In the genomic region with DNA sequence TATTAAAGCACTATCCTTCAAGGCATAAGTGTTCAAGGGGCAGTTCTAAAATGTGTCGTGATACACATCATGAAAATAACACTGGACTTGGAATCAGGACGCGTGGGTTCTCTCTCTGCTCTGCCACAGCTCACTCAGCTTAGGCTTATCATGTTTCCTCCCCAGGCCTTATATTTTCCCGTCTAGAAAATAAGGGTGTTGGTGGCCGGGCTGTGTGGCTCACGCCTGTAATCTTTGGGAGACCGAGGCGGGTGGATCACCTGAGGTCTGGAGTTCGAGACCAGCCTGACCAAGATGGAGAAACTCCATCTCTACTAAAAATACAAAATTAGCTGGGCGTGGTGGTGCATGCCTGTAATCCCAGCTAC, we compare ENCODE assay signal across 17 cellular contexts.
"Had no signal": no experiment of that assay in that cellular context is flagged by ENCODE, and none has a peak within 500 bp of the region (broad histone marks: within the 10 kb centered on the region; RNA-seq: fewer than 3 reads in every experiment).

No MANE protein-coding gene starts in this region.

- ATAC-seq: activated CD4-positive, alpha-beta T cell treated with anti-CD3 and anti-CD28 coated beads for 36 hours; activated CD4-positive, CD25-positive, alpha-beta regulatory T cell treated with anti-CD3 and anti-CD28 coated beads, Interleukin-2, amount 50 U/mL, for 24 hours; activated CD8-positive, alpha-beta T cell treated with anti-CD3 and anti-CD28 coated beads, Interleukin-2, amount 10 ng/mL, durations not matched to agents 7 days and 5 days; activated naive CD8-positive, alpha-beta T cell treated with anti-CD3 and anti-CD28 coated beads, Interleukin-2, amount 50 U/mL, for 24 hours had no signal

- H3K36me3 Mint-ChIP-seq: activated naive CD4-positive, alpha-beta T cell treated with anti-CD3 and anti-CD28 coated beads, Interleukin-2, amount 10 ng/mL, durations not matched to agents 7 days and 5 days; activated naive CD8-positive, alpha-beta T cell; brain had no signal

- H3K27ac ChIP-seq: SK-N-MC had no signal

- H3K9me3 Mint-ChIP-seq: activated CD4-positive, alpha-beta T cell treated with anti-CD3 and anti-CD28 coated beads, Interleukin-2, amount 10 ng/mL, durations not matched to agents 7 days and 5 days; activated naive CD4-positive, alpha-beta T cell treated with anti-CD3 and anti-CD28 coated beads, Interleukin-2, amount 10 ng/mL, durations not matched to agents 7 days and 5 days; activated naive CD8-positive, alpha-beta T cell treated with anti-CD3 and anti-CD28 coated beads, Interleukin-2, amount 50 U/mL, for 24 hours had no signal

- DNase-seq: activated CD4-positive, alpha-beta T cell treated with anti-CD3 and anti-CD28 coated beads for 36 hours; activated CD4-positive, alpha-beta T cell treated with anti-CD3 and anti-CD28 coated beads, Interleukin-2, amount 10 ng/mL, durations not matched to agents 7 days and 5 days; activated CD4-positive, alpha-beta T cell treated with anti-CD3 and anti-CD28 coated beads, Interleukin-2, amount 50 U/mL, for 48 hours; activated CD8-positive, alpha-beta memory T cell treated with anti-CD3 and anti-CD28 coated beads, Interleukin-2, amount 50 U/mL, for 48 hours; activated CD8-positive, alpha-beta T cell treated with anti-CD3 and anti-CD28 coated beads, Interleukin-2, amount 10 ng/mL, durations not matched to agents 7 days and 5 days; activated effector memory CD4-positive, alpha-beta T cell treated with Interleukin-2 at 50 U/mL for 16 hours; activated naive CD4-positive, alpha-beta T cell treated with anti-CD3 and anti-CD28 coated beads, Interleukin-2, amount 10 ng/mL, durations not matched to agents 7 days and 5 days; activated naive CD8-positive, alpha-beta T cell treated with anti-CD3 and anti-CD28 coated beads, Interleukin-2, amount 50 U/mL, for 24 hours; activated T-cell treated with anti-CD3 and anti-CD28 coated beads, Interleukin-2, amount 50 U/mL, for 48 hours; Karpas-422; KBM-7; NCI-H524 treated with DMSO at 0.1 percent for 48 hours; T1000 had no signal

- H3K27ac Mint-ChIP-seq: activated CD4-positive, alpha-beta T cell treated with anti-CD3 and anti-CD28 coated beads for 36 hours; activated CD4-positive, alpha-beta T cell treated with anti-CD3 and anti-CD28 coated beads, Interleukin-2, amount 10 ng/mL, durations not matched to agents 7 days and 5 days; activated CD8-positive, alpha-beta T cell treated with anti-CD3 and anti-CD28 coated beads, Interleukin-2, amount 10 ng/mL, durations not matched to agents 7 days and 5 days; activated naive CD4-positive, alpha-beta T cell treated with anti-CD3 and anti-CD28 coated beads, Interleukin-2, amount 10 ng/mL, durations not matched to agents 7 days and 5 days; activated naive CD8-positive, alpha-beta T cell; activated naive CD8-positive, alpha-beta T cell treated with anti-CD3 and anti-CD28 coated beads, Interleukin-2, amount 50 U/mL, for 24 hours had no signal

- H3K4me1 Mint-ChIP-seq: activated CD4-positive, alpha-beta T cell treated with anti-CD3 and anti-CD28 coated beads for 36 hours; activated CD4-positive, alpha-beta T cell treated with anti-CD3 and anti-CD28 coated beads, Interleukin-2, amount 10 ng/mL, durations not matched to agents 7 days and 5 days; activated naive CD4-positive, alpha-beta T cell treated with anti-CD3 and anti-CD28 coated beads, Interleukin-2, amount 10 ng/mL, durations not matched to agents 7 days and 5 days; activated naive CD8-positive, alpha-beta T cell treated with anti-CD3 and anti-CD28 coated beads, Interleukin-2, amount 50 U/mL, for 24 hours had no signal

- H3K4me3 Mint-ChIP-seq: activated CD4-positive, alpha-beta T cell treated with anti-CD3 and anti-CD28 coated beads for 36 hours; activated CD4-positive, alpha-beta T cell treated with anti-CD3 and anti-CD28 coated beads, Interleukin-2, amount 10 ng/mL, durations not matched to agents 7 days and 5 days; activated CD8-positive, alpha-beta T cell treated with anti-CD3 and anti-CD28 coated beads, Interleukin-2, amount 10 ng/mL, durations not matched to agents 7 days and 5 days; activated naive CD4-positive, alpha-beta T cell treated with anti-CD3 and anti-CD28 coated beads, Interleukin-2, amount 10 ng/mL, durations not matched to agents 7 days and 5 days; activated naive CD8-positive, alpha-beta T cell; activated naive CD8-positive, alpha-beta T cell treated with anti-CD3 and anti-CD28 coated beads, Interleukin-2, amount 50 U/mL, for 24 hours had no signal
